ENCODE assay signal across 24 cellular contexts in the genomic region with DNA sequence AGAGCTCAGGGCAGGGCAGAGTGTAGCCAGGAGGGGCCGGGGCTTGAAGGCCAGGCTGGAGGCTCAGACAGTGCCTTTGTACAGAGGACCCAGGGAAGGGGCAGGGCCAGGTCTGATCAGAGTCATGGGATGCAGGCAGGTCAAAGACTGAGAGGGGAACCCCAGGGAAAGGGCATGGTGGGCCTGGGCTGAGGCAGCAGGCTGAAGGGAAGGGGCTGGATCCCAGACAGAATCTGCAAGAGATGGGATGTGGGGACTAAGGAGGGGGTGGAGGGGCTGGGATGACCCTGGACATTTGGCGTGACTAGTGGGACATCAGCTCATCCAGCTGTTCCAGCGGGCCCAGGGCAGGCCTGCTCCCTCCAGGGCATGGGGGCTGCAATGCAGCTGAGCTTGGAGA.
"Had no signal": no experiment of that assay in that cellular context is flagged by ENCODE, and none has a peak within 500 bp of the region (broad histone marks: within the 10 kb centered on the region; RNA-seq: fewer than 3 reads in every experiment).

No MANE protein-coding gene starts in this region.

- H3K4me3 Mint-ChIP-seq: immature natural killer cell; mesothelial cell of epicardium; naive B cell; natural killer cell treated with Interleukin-12 subunit alpha and Interleukin-12 subunit beta and Interleukin-15 and Interleukin-18, amount 100 ng/mL, for 72 hours; neural crest cell had no signal

- DNase-seq: cerebellar nuclear complex; effector CD4-positive, alpha-beta T cell; hypothalamus; immature natural killer cell; mesenchymal stem cell; naive B cell; psoas muscle; retina; small intestine; stimulated activated CD4-positive, alpha-beta T cell treated with anti-CD3 and anti-CD28 coated beads, Interleukin-15, amount 100 ng/mL, for 24 hours; stimulated activated CD4-positive, alpha-beta T cell treated with anti-CD3 and anti-CD28 coated beads, Interleukin-2, amount 100 ng/mL, for 48 hours; stimulated activated naive CD4-positive, alpha-beta T cell treated with Interleukin-2 at 50 U/mL for 16 hours; stomach; thyroid gland; trophoblast cell had no signal

- H3K27ac ChIP-seq: psoas muscle, right lobe of liver, stomach, thyroid gland had no signal

- H3K4me3 ChIP-seq: dorsolateral prefrontal cortex, mucosa of descending colon, psoas muscle, right lobe of liver, stomach, thyroid gland had no signal

- H3K4me1 ChIP-seq: right lobe of liver, stomach had no signal

- H3K27me3 ChIP-seq: dorsolateral prefrontal cortex, right lobe of liver, stomach, thyroid gland had no signal

- ATAC-seq: left lobe of liver, mucosa of descending colon, psoas muscle, right lobe of liver had no signal

- H3K9me3 Mint-ChIP-seq: immature natural killer cell; mesothelial cell of epicardium; naive B cell; natural killer cell treated with Interleukin-12 subunit alpha and Interleukin-12 subunit beta and Interleukin-15 and Interleukin-18, amount 100 ng/mL, for 72 hours; neural crest cell had no signal

- H3K4me1 Mint-ChIP-seq: immature natural killer cell, mesothelial cell of epicardium had no signal

- FAIRE-seq: colon, frontal cortex, small intestine had no signal

- H3K27ac Mint-ChIP-seq: immature natural killer cell; mesothelial cell of epicardium; natural killer cell treated with Interleukin-12 subunit alpha and Interleukin-12 subunit beta and Interleukin-15 and Interleukin-18, amount 100 ng/mL, for 72 hours had no signal

- H3K9me3 ChIP-seq: mucosa of descending colon, psoas muscle, right lobe of liver, stomach, thyroid gland had no signal
